Comparison of ENCODE assay signal across 8 cellular contexts in the genomic region with DNA sequence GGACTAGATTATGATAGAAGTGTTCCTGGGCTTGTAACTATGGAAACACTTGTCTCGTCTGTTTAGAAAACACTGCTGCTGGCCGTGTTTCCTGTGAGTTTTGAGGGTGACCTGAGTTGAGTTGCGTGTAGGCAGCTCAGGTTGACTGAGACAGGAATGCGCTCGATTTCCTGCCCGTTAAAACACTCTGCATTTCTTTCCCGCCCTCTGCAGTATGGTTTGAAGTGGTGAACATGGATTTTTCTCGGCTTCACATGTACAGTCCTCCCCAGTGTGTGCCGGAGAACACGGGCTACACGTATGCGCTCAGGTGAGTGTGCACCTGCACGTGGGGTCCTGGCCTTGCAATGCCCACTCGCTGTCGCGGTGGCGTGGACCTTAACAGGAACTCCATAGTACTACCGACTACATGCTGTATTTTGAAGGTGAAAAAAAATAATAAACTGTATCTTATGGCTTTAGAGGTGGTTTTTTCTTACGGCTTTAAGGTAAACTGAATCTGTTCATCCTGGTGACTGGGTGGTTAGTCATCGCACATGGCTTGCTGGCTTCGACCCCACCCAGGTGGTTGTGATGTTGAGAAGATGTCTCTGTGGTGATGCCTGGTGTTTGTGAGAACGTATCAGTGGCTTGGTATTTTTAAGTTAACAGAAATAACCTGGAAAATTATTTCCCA. TPM values are rescaled to one million over a fixed set of nuclear protein-coding genes. Genes with fewer than 3 reads are reported as not detected.
DNase-seq lines count a peak whose midpoint lies in the region; ATAC-seq and TF ChIP-seq lines count a peak whose summit lies in the region.

A gene with protein sequence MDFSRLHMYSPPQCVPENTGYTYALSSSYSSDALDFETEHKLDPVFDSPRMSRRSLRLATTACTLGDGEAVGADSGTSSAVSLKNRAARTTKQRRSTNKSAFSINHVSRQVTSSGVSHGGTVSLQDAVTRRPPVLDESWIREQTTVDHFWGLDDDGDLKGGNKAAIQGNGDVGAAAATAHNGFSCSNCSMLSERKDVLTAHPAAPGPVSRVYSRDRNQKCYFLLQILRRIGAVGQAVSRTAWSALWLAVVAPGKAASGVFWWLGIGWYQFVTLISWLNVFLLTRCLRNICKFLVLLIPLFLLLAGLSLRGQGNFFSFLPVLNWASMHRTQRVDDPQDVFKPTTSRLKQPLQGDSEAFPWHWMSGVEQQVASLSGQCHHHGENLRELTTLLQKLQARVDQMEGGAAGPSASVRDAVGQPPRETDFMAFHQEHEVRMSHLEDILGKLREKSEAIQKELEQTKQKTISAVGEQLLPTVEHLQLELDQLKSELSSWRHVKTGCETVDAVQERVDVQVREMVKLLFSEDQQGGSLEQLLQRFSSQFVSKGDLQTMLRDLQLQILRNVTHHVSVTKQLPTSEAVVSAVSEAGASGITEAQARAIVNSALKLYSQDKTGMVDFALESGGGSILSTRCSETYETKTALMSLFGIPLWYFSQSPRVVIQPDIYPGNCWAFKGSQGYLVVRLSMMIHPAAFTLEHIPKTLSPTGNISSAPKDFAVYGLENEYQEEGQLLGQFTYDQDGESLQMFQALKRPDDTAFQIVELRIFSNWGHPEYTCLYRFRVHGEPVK (plus strand): TSS at position 185 of the 676 bp plus-strand sequence. CDS start 49 bp downstream, at position 234.

- H4K20me1 ChIP-seq in GM23248 (ENCODE audit: insufficient read depth) (no peaks in the 10 kb centered on the region), OCI-LY3 (ENCODE audit: insufficient read depth, low read length) (peaks cover 27% of the 10 kb centered on the region)

- no peaks in the 10 kb centered on the region for H3K27me3 Mint-ChIP-seq in CD8-positive, alpha-beta T cell (ENCODE audit: low read depth)
- H3K27me3 Mint-ChIP-seq in glutamatergic neuron (ENCODE audit: unreplicated experiment): peaks cover 10% of the 10 kb centered on the region

- H3K27me3 ChIP-seq in CD8-positive, alpha-beta T cell (ENCODE audit: insufficient read depth, low read length): no peaks in the 10 kb centered on the region
- H3K27me3 ChIP-seq in GM23248 (replicated peaks; ENCODE audit: insufficient read depth) (no peaks in the 10 kb centered on the region), OCI-LY3 (ENCODE audit: low read depth, low read length) (no peaks in the 10 kb centered on the region)

- H3K36me3 Mint-ChIP-seq in CD8-positive, alpha-beta T cell: peaks cover 25% of the 10 kb centered on the region
- H3K36me3 Mint-ChIP-seq in glutamatergic neuron (ENCODE audit: unreplicated experiment): no peaks in the 10 kb centered on the region

- ATAC-seq in CD8-positive, alpha-beta T cell: peak; percentile 74

- H3K4me1 Mint-ChIP-seq in CD8-positive, alpha-beta T cell (ENCODE audit: low read depth): peaks cover 46% of the 10 kb centered on the region
- H3K4me1 Mint-ChIP-seq in glutamatergic neuron (ENCODE audit: low read depth, unreplicated experiment): peaks cover 72% of the 10 kb centered on the region

- peak within 1 kb of the TSS; percentile 92 for H3K27ac Mint-ChIP-seq in CD8-positive, alpha-beta T cell
- peak within 1 kb of the TSS; percentile 95 for H3K27ac Mint-ChIP-seq in glutamatergic neuron (ENCODE audit: unreplicated experiment)

- H3K27ac ChIP-seq in CD8-positive, alpha-beta T cell (ENCODE audit: low read depth, low read length): peak within 1 kb of the TSS; percentile 66
- H3K27ac ChIP-seq in GM23248 (peak within 1 kb of the TSS; percentile 99), OCI-LY3 (ENCODE audit: low read length) (peak within 1 kb of the TSS; percentile 36)

- no peaks in the 10 kb centered on the region for H3K36me3 ChIP-seq in CD8-positive, alpha-beta T cell (ENCODE audit: insufficient read depth, low read length)
- H3K36me3 ChIP-seq in GM23248 (ENCODE audit: low read depth): no peaks in the 10 kb centered on the region
- H3K36me3 ChIP-seq in OCI-LY3 (replicated peaks; ENCODE audit: low read depth, low read length): peaks cover 4% of the 10 kb centered on the region

- H3K4me3 ChIP-seq in CD8-positive, alpha-beta T cell (ENCODE audit: low read depth, low read length): peak within 1 kb of the TSS; percentile 28
- H3K4me3 ChIP-seq in GM23248: peak within 1 kb of the TSS; percentile 67
- 0 out of 2 replicates have a peak within 1 kb of the TSS, but pooled peaks have one; percentile 18 for H3K4me3 ChIP-seq in OCI-LY3 (ENCODE audit: low read length)

- H2AFZ ChIP-seq in GM23248 (no peak within 1 kb of the TSS), OCI-LY3 (ENCODE audit: low read depth, low read length) (no peak within 1 kb of the TSS)

- H3K79me2 ChIP-seq in GM23248 (ENCODE audit: insufficient read depth): peaks cover 90% of the 10 kb centered on the region
- peaks cover 70% of the 10 kb centered on the region for H3K79me2 ChIP-seq in OCI-LY3 (ENCODE audit: low read length)

- peak in 6 of 7 experiments; percentile 60 to 78 (median 68) for DNase-seq in CD8-positive, alpha-beta T cell
- DNase-seq in GM23248 (peak; percentile 79), glutamatergic neuron (no peak), renal cortical epithelial cell (ENCODE audit: low read depth) (peak; percentile 86), NCI-H1694 treated with DMSO at 0.1 percent for 48 hours (lab: John Stamatoyannopoulos, UW) (no peak), NCI-H1105 treated with DMSO at 0.1 percent for 48 hours (lab: John Stamatoyannopoulos, UW) (no peak)
- peak; percentile 51 for DNase-seq in activated gamma-delta T cell treated with anti-CD3 and anti-CD28 coated beads, Interleukin-2, amount 50 U/mL, for 16 hours (ENCODE audit: low read depth)

- H3K4me3 Mint-ChIP-seq in CD8-positive, alpha-beta T cell: peak within 1 kb of the TSS; percentile 75
- peak within 1 kb of the TSS; percentile 80 for H3K4me3 Mint-ChIP-seq in glutamatergic neuron (ENCODE audit: unreplicated experiment)

- 59 to 60% methylated on average over 22 of the region's 22 CpGs for WGBS in GM23248 (ENCODE audit: low coverage in 1 of 2, low lambda C conversion rate in 2 of 2, missing lambda C conversion rate in 2 of 2), 2 experiments

- no peak for TF ChIP-seq CTCF in CD8-positive, alpha-beta T cell (IDR thresholded peaks at IDR 0.05)
- TF ChIP-seq CTCF in OCI-LY3 (IDR thresholded peaks at IDR 0.05; ENCODE audit: low read depth, low read length) (no peak), glutamatergic neuron (IDR thresholded peaks at IDR 0.05; ENCODE audit: partially characterized antibody, unreplicated experiment) (no peak)

- intact Hi-C loops in CD8-positive, alpha-beta T cell (cut with DNase I, micrococcal nuclease): loop anchor here (1.0 to 10.0 kb wide), 6 partner anchors 15 to 228 kb away; no protein-coding TSS in a partner anchor

- H3F3A ChIP-seq in GM23248 (ENCODE audit: insufficient read depth): peaks cover 16% of the 10 kb centered on the region

- H3K9me2 ChIP-seq in GM23248 (ENCODE audit: insufficient read depth): no peaks in the 10 kb centered on the region

- H3K9ac ChIP-seq in GM23248: peak within 1 kb of the TSS; percentile 94
- no peak within 1 kb of the TSS for H3K9ac ChIP-seq in OCI-LY3 (ENCODE audit: low read length)

- H3K9me3 ChIP-seq in CD8-positive, alpha-beta T cell (ENCODE audit: low read length): no peaks in the 10 kb centered on the region
- H3K9me3 ChIP-seq in GM23248 (ENCODE audit: low read depth): no peaks in the 10 kb centered on the region
- H3K9me3 ChIP-seq in OCI-LY3 (ENCODE audit: insufficient read depth, low read length): no peaks in the 10 kb centered on the region

- POLR2A ChIA-PET in CD8-positive, alpha-beta T cell (lab: Charles Lee): interaction anchor here (0.8 to 1.4 kb wide), 2 partner anchors 13 to 16 kb away, joined by 3 read pairs; no protein-coding TSS in a partner anchor

- H3K4me2 ChIP-seq in GM23248 (ENCODE audit: unreplicated experiment) (peak within 1 kb of the TSS; percentile 91), OCI-LY3 (ENCODE audit: low read length) (peak within 1 kb of the TSS; percentile 54)

- H3K9me3 Mint-ChIP-seq in CD8-positive, alpha-beta T cell: no peaks in the 10 kb centered on the region
- H3K9me3 Mint-ChIP-seq in glutamatergic neuron (ENCODE audit: unreplicated experiment): peaks cover 19% of the 10 kb centered on the region

- CTCF ChIA-PET in CD8-positive, alpha-beta T cell (lab: Charles Lee): interaction anchor here (1.0 to 1.4 kb wide), 2 partner anchors 9 to 41 kb away, joined by 3 read pairs; no protein-coding TSS in a partner anchor

- in situ Hi-C loops in GM23248 (cut with MboI): no loop called here

- peaks cover 27% of the 10 kb centered on the region for H3K4me1 ChIP-seq in CD8-positive, alpha-beta T cell (ENCODE audit: insufficient read depth, low read length)
- peaks cover 32% of the 10 kb centered on the region for H3K4me1 ChIP-seq in GM23248 (ENCODE audit: insufficient read depth)
- H3K4me1 ChIP-seq in OCI-LY3 (ENCODE audit: low read length): peaks cover 13% of the 10 kb centered on the region

RNA-seq across cellular contexts. Expression of the gene that starts here (rescaled TPM):
- total RNA-seq in CD8-positive, alpha-beta T cell: 10 to 100 TPM; 64.0 to 69.2 TPM
- 104 and 110 TPM in 2 replicates for total RNA-seq in GM23248 (2014; rRNA removed; shearing (Covaris generic))
- 65.6 and 74.0 TPM in 2 replicates for polyA plus RNA-seq in GM23248 (2016; fragmentation: Nextera tagmentation; extraction: Ambion mirVana)
- total RNA-seq in glutamatergic neuron (ENCODE audit: unreplicated experiment) (879 TPM), renal cortical epithelial cell (164 and 234 TPM in 2 replicates)

Comparison
In these comparisons a context has a peak if more than half of its experiments do, and no peak if none do; other contexts are left out.
1. DNase-seq: peak in CD8-positive, alpha-beta T cell (6 of 7), GM23248 (single experiment), activated gamma-delta T cell treated with anti-CD3 and anti-CD28 coated beads, Interleukin-2, amount 50 U/mL, for 16 hours (single experiment) and renal cortical epithelial cell (single experiment); none in glutamatergic neuron (single experiment), NCI-H1694 treated with DMSO at 0.1 percent for 48 hours (single experiment) and NCI-H1105 treated with DMSO at 0.1 percent for 48 hours (single experiment).
2. H3K27ac ChIP-seq: peak in every context shown above with its lines; median percentile 99 in GM23248; 66 in CD8-positive, alpha-beta T cell; 36 in OCI-LY3.
3. Peak in every context shown above with its lines, with median percentiles within 50 percentile points of each other: H3K4me3 ChIP-seq.